10 cellular contexts compared by ENCODE assay signal in the genomic region with DNA sequence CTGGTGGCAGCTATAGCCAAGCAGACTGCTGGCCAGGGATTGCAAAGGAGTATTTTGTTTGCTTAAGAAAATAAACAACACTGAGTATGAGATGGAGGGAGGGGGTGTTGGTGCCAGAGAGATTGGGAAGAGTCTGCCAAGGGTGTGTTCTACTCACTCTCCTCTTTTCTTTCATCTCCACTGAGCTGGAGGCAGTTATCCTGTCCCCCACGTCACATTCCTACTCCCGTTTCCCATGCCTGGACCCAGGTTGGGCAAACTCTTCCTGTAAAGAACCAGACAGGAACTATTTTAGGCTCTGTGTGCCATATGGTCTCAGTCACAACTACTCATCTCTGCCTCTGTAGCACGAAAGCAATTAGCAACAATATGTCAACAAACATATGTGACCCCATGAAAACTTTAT.
DNase-seq lines count a peak whose midpoint lies in the region; ATAC-seq and TF ChIP-seq lines count a peak whose summit lies in the region.
"Had no signal": no experiment of that assay in that cellular context is flagged by ENCODE, and none has a peak within 500 bp of the region (broad histone marks: within the 10 kb centered on the region; RNA-seq: fewer than 3 reads in every experiment).

No MANE protein-coding gene starts in this region.

- no peak for ATAC-seq in GM21576 (IDR thresholded peaks at IDR 0.05; ENCODE audit: unreplicated experiment)

- peak; percentile 83 for DNase-seq in NCI-H2107 treated with DMSO at 0.1 percent for 48 hours (lab: John Stamatoyannopoulos, UW; ENCODE audit: unreplicated experiment)
- DNase-seq in NCI-H2107 (lab: John Stamatoyannopoulos, UW): no peak
- DNase-seq in NCI-H2171 treated with DMSO at 0.1 percent for 48 hours (lab: John Stamatoyannopoulos, UW): peak; percentile 88
- peak; percentile 81 for DNase-seq in epithelial cell of esophagus (ENCODE audit: low read depth)
- DNase-seq in skeletal muscle cell (ENCODE audit: low read depth): peak; percentile 45
- no peak for DNase-seq in NCI-H1436 (lab: John Stamatoyannopoulos, UW)
- no peak for DNase-seq in GM10266 (ENCODE audit: extremely low spot score)
- DNase-seq: activated T-cell treated with anti-CD3 and anti-CD28 coated beads, Interleukin-2, amount 50 U/mL, for 24 hours; BE2C had no signal

- no peak for TF ChIP-seq CTCF in epithelial cell of esophagus (IDR thresholded peaks at IDR 0.05; ENCODE audit: insufficient read depth, low read depth, low read length, missing control alignments)
- TF ChIP-seq CTCF in GM10266 (IDR thresholded peaks at IDR 0.05; ENCODE audit: control insufficient read depth, insufficient read depth, low read depth, missing control alignments): no peak

- H3K4me3 ChIP-seq in epithelial cell of esophagus (ENCODE audit: low read length) (no peak overlapping the region), skeletal muscle cell (ENCODE audit: low read depth, low read length) (no peak overlapping the region)

Comparison
In these comparisons a context has a peak if more than half of its experiments do, and no peak if none do; other contexts are left out.
1. DNase-seq: peak in NCI-H2107 treated with DMSO at 0.1 percent for 48 hours (single experiment), NCI-H2171 treated with DMSO at 0.1 percent for 48 hours (single experiment), epithelial cell of esophagus (single experiment) and skeletal muscle cell (single experiment); none in NCI-H2107 (single experiment), NCI-H1436 (single experiment) and GM10266 (single experiment).